ENCODE assay signal across 8 cellular contexts in genomic region chr9:93682155-93682968, GRCh38.
DNase-seq lines count a peak whose midpoint lies in the region; ATAC-seq and TF ChIP-seq lines count a peak whose summit lies in the region.

No MANE protein-coding gene starts in this region.

- H3K4me3 ChIP-seq in RWPE2 (ENCODE audit: severe bottlenecking) (no peak overlapping the region), left ventricle myocardium inferior (no peak overlapping the region)

- H3K27ac ChIP-seq in RWPE2 (ENCODE audit: poor library complexity, severe bottlenecking) (no peak overlapping the region), left ventricle myocardium inferior (replicated peaks) (no peak overlapping the region)

- no peaks in the 10 kb centered on the region; the same call in 1 of the 2 replicates for H3K36me3 ChIP-seq in RWPE2 (ENCODE audit: low read depth)
- peaks cover 14% of the 10 kb centered on the region for H3K36me3 ChIP-seq in left ventricle myocardium inferior

- H3K4me3 Mint-ChIP-seq in activated naive CD8-positive, alpha-beta T cell treated with anti-CD3 and anti-CD28 coated beads for 36 hours, result no peak overlapping the region

- peaks cover 5% of the 10 kb centered on the region for H3K36me3 Mint-ChIP-seq in activated naive CD8-positive, alpha-beta T cell treated with anti-CD3 and anti-CD28 coated beads for 36 hours

- H3K9me3 Mint-ChIP-seq in activated naive CD8-positive, alpha-beta T cell treated with anti-CD3 and anti-CD28 coated beads for 36 hours, result peaks cover 2% of the 10 kb centered on the region

- no peaks in the 10 kb centered on the region for H3K4me1 Mint-ChIP-seq in activated naive CD8-positive, alpha-beta T cell treated with anti-CD3 and anti-CD28 coated beads for 36 hours

- peak; percentile 32 for DNase-seq in G401 (ENCODE audit: low spot score)
- DNase-seq in HuH-7.5 (ENCODE audit: low spot score), result peak; percentile 91
- DNase-seq in RWPE2 (ENCODE audit: low spot score), result peak; percentile 49
- peak; percentile 50 for DNase-seq in activated naive CD8-positive, alpha-beta T cell treated with anti-CD3 and anti-CD28 coated beads for 36 hours
- DNase-seq in left ventricle myocardium inferior, result peak; percentile 60
- DNase-seq in retina, result peak; percentile 74

- peak; percentile 84 for TF ChIP-seq CTCF in RWPE2 (IDR thresholded peaks at IDR 0.05; ENCODE audit: poor library complexity, severe bottlenecking)
- TF ChIP-seq CTCF in left ventricle myocardium inferior (IDR thresholded peaks at IDR 0.05; ENCODE audit: borderline replicate concordance), result peak; percentile 81

- H3K27me3 ChIP-seq in RWPE2 (ENCODE audit: insufficient read depth, poor library complexity, severe bottlenecking), result no peaks in the 10 kb centered on the region
- H3K27me3 ChIP-seq in left ventricle myocardium inferior (ENCODE audit: low read depth), result no peaks in the 10 kb centered on the region

- H3K27me3 Mint-ChIP-seq in activated naive CD8-positive, alpha-beta T cell treated with anti-CD3 and anti-CD28 coated beads for 36 hours, result peaks cover 3% of the 10 kb centered on the region

- no peak overlapping the region for H3K27ac Mint-ChIP-seq in activated naive CD8-positive, alpha-beta T cell treated with anti-CD3 and anti-CD28 coated beads for 36 hours

- intact Hi-C loops in left ventricle myocardium inferior (cut with micrococcal nuclease), result loop anchor here (5.0 kb wide), 1 partner anchor 280 kb away; no protein-coding TSS in a partner anchor

- H3K4me1 ChIP-seq in RWPE2 (ENCODE audit: insufficient read depth, poor library complexity, severe bottlenecking) (no peaks in the 10 kb centered on the region), left ventricle myocardium inferior (no peaks in the 10 kb centered on the region)

- in situ Hi-C loops in G401 (cut with HindIII; ENCODE audit: low sequenced_read_pairs), result loop anchor here (25.0 kb wide), 1 partner anchor 305 kb away; no protein-coding TSS in a partner anchor

- ATAC-seq in RWPE2 (ENCODE audit: low read depth) (peak; percentile 44; the same call in 2 of the 3 replicates), GM21447 (IDR thresholded peaks at IDR 0.05; ENCODE audit: unreplicated experiment) (no peak), HG02588 (IDR thresholded peaks at IDR 0.05; ENCODE audit: unreplicated experiment) (no peak)

- H3K9me3 ChIP-seq in RWPE2 (ENCODE audit: severe bottlenecking) (no peaks in the 10 kb centered on the region), left ventricle myocardium inferior (replicated peaks) (peaks cover 2% of the 10 kb centered on the region)

Comparison
In these comparisons a context has a peak if more than half of its experiments do, and no peak if none do; other contexts are left out.
1. DNase-seq: peak in every context shown above with its lines; median percentile 91 in HuH-7.5; 74 in retina; 60 in left ventricle myocardium inferior; 50 in activated naive CD8-positive, alpha-beta T cell treated with anti-CD3 and anti-CD28 coated beads for 36 hours; 49 in RWPE2; 32 in G401.